8 cellular contexts compared by ENCODE assay signal in the genomic region with DNA sequence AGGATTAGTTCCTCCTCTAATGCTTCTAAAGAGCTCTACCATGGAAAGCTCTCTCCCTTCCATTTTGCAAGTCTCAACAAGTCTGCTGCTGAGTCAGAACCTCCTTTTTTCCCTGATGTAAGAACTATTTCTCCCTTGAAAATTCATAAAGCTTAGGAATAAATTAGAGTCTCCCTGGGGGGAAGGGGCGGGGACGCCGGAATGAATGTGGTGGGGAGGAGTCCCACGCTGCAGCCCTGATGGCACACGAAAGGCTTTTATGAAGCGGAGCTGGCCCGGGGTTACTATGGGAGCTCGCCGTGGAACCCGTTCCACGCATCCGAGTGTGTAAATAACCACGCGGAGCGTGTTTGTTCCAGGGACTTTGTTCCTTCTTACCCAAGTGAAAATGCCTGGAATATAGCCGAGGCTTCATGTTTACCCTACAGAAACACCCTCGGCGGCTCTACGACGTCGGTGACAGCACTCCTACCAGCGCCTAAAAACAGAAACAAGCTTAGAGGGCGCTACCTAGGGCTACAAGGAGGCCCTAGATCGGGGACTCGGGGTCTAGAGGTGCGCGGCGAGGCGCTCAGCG. TPM values are rescaled to one million over a fixed set of nuclear protein-coding genes. Genes with fewer than 3 reads are reported as not detected.
DNase-seq lines count a peak whose midpoint lies in the region; ATAC-seq and TF ChIP-seq lines count a peak whose summit lies in the region.

No MANE protein-coding gene starts in this region.

- intact Hi-C loops in lower leg skin (cut with DNase I; ENCODE audit: low total_unique reads) = loop anchor here (10.0 kb wide), 1 partner anchor 653 kb away; a partner anchor contains a TSS

- TF ChIP-seq CTCF in lower leg skin (IDR thresholded peaks at IDR 0.05) = no peak

- no peaks in the 10 kb centered on the region for H3K36me3 ChIP-seq in ectodermal cell (ENCODE audit: control insufficient read depth, insufficient read depth, low read length)

- CTCF ChIA-PET in activated CD4-positive, alpha-beta T cell treated with anti-CD3 and anti-CD28 coated beads, Interleukin-2, amount 10 ng/mL, durations not matched to agents 7 days and 5 days (lab: Charles Lee) = interaction anchor here (0.6 kb wide), 1 partner anchor 719 kb away, joined by 3 read pairs; no protein-coding TSS in a partner anchor

- H3K4me1 ChIP-seq in ectodermal cell (ENCODE audit: control insufficient read depth, insufficient read depth, low read length) = peaks cover 4% of the 10 kb centered on the region

- 0 to 1% methylated on average over 30 of the region's 30 CpGs for WGBS in ectodermal cell, 2 experiments
- 0 to 1% methylated on average over 30 of the region's 30 CpGs for WGBS in lower leg skin, 2 donors

- peaks cover 25% of the 10 kb centered on the region for H3K27me3 ChIP-seq in ectodermal cell (ENCODE audit: control insufficient read depth, insufficient read depth, low read length, poor library complexity, severe bottlenecking)

- H3K27me3 Mint-ChIP-seq in activated CD4-positive, alpha-beta T cell treated with anti-CD3 and anti-CD28 coated beads, Interleukin-2, amount 10 ng/mL, durations not matched to agents 7 days and 5 days = no peaks in the 10 kb centered on the region

- peaks cover 3% of the 10 kb centered on the region for H3K36me3 Mint-ChIP-seq in activated CD4-positive, alpha-beta T cell treated with anti-CD3 and anti-CD28 coated beads, Interleukin-2, amount 10 ng/mL, durations not matched to agents 7 days and 5 days (ENCODE audit: low read depth)

- no peaks in the 10 kb centered on the region for H3K9me3 Mint-ChIP-seq in activated CD4-positive, alpha-beta T cell treated with anti-CD3 and anti-CD28 coated beads, Interleukin-2, amount 10 ng/mL, durations not matched to agents 7 days and 5 days

- no peak overlapping the region for H3K27ac ChIP-seq in ectodermal cell (ENCODE audit: insufficient read depth, low read depth, low read length, poor library complexity, severe bottlenecking)

- ATAC-seq in HG02840 (IDR thresholded peaks at IDR 0.05; ENCODE audit: low FRiP score, unreplicated experiment) = peak; percentile 18

- no peaks in the 10 kb centered on the region for H3K9me3 ChIP-seq in ectodermal cell (ENCODE audit: control insufficient read depth, low read length)

- POLR2A ChIA-PET in activated CD4-positive, alpha-beta T cell treated with anti-CD3 and anti-CD28 coated beads, Interleukin-2, amount 10 ng/mL, durations not matched to agents 7 days and 5 days (lab: Charles Lee) = no interaction called here

- no peak for TF ChIP-seq POLR2A in lower leg skin (IDR thresholded peaks at IDR 0.05)

- H3K4me3 ChIP-seq in ectodermal cell (ENCODE audit: insufficient read depth, low read depth, low read length) = peak overlapping the region; percentile 75
- H3K4me3 ChIP-seq in lower leg skin (ENCODE audit: low read depth, poor library complexity, severe bottlenecking) = peak overlapping the region; percentile 97

- peak; percentile 0 to 5 for DNase-seq in SHP77 (lab: John Stamatoyannopoulos, UW)
- no peak for DNase-seq in SHP77 treated with DMSO at 0.1 percent for 48 hours (lab: John Stamatoyannopoulos, UW)
- DNase-seq in NCI-H146 treated with DMSO at 0.1 percent for 48 hours (lab: John Stamatoyannopoulos, UW; ENCODE audit: unreplicated experiment) = peak; percentile 74
- DNase-seq in activated CD4-positive, alpha-beta T cell treated with anti-CD3 and anti-CD28 coated beads, Interleukin-2, amount 10 ng/mL, durations not matched to agents 7 days and 5 days = peak; percentile 42
- DNase-seq in lower leg skin (ENCODE audit: low spot score in 2 of 2) = peak; percentile 86 to 97
- DNase-seq in stimulated activated CD4-positive, alpha-beta T cell treated with anti-CD3 and anti-CD28 coated beads, Interleukin-4, amount 100 ng/mL, for 4 hours = peak; percentile 37 to 45

- H3K4me3 Mint-ChIP-seq in activated CD4-positive, alpha-beta T cell treated with anti-CD3 and anti-CD28 coated beads, Interleukin-2, amount 10 ng/mL, durations not matched to agents 7 days and 5 days = peak overlapping the region; percentile 88

- peak overlapping the region; percentile 98 for H3K27ac Mint-ChIP-seq in activated CD4-positive, alpha-beta T cell treated with anti-CD3 and anti-CD28 coated beads, Interleukin-2, amount 10 ng/mL, durations not matched to agents 7 days and 5 days

- peaks cover 23% of the 10 kb centered on the region for H3K4me1 Mint-ChIP-seq in activated CD4-positive, alpha-beta T cell treated with anti-CD3 and anti-CD28 coated beads, Interleukin-2, amount 10 ng/mL, durations not matched to agents 7 days and 5 days

RNA-seq across cellular contexts. Expression of a gene that starts 0.9 kb away (rescaled TPM):
- 10 to 100 TPM; 19.7 to 20.3 TPM for total RNA-seq in activated CD4-positive, alpha-beta T cell treated with anti-CD3 and anti-CD28 coated beads, Interleukin-2, amount 10 ng/mL, durations not matched to agents 7 days and 5 days
- polyA plus RNA-seq in ectodermal cell (2013, experiment 1 of 4) = 3.2 TPM
- 5.6 TPM for polyA plus RNA-seq in ectodermal cell (2013, experiment 2 of 4)
- 5.3 TPM for polyA plus RNA-seq in ectodermal cell (2013, experiment 3 of 4)
- 4.6 TPM for polyA plus RNA-seq in ectodermal cell (2013, experiment 4 of 4)
- 10 to 100 TPM; 45.3 to 61.1 (median 52.8) TPM for total RNA-seq in lower leg skin
